ENCODE assay signal across 1 cellular context in the genomic region with DNA sequence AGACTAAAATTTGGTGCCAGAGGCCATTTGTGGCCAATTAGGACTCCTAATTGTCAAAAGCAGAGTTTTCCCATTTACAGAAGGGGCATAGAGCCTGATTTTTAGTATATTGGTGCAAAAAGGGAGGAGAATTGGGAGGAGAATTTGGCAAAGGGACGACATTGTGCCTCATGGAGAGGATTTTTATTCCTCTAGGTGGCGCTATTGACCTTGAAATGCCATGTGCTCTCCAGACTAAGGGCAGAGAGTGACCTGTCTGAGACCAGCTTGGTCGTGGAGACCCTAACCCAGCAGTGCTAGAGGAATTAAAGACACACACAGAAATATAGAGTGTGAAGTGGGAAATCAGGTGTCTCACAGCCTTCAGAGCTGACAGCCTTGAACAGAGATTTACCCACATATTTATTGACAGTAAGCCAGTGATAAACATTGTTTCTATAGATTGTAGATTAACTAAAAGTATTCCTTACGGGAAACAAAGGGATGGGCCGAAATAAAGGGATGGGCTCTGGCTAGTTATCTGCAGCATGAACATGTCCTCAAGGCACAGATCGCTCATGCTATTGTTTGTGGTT.
TF ChIP-seq lines count a peak whose summit lies in the region.

No MANE protein-coding gene starts in this region.

TF ChIP-seq in IMR-90, 13 proteins besides CTCF, POLR2A, EP300 and RAD21:
- TF ChIP-seq SMC3 (IDR thresholded peaks at IDR 0.05; ENCODE audit: low read depth, low read length) = peak; percentile 8; the same call in 1 of the 2 replicates
